Comparison of ENCODE assay signal across 9 cellular contexts in genomic region chr11:117950320-117950719, GRCh38. TPM values are rescaled to one million over a fixed set of nuclear protein-coding genes. Genes with fewer than 3 reads are reported as not detected.
A peak's percentile ranks its signal among the peaks of the same experiment; 100 is the strongest.
DNase-seq lines count a peak whose midpoint lies in the region; ATAC-seq and TF ChIP-seq lines count a peak whose summit lies in the region.
"Had no signal": no experiment of that assay in that cellular context is flagged by ENCODE, and none has a peak within 500 bp of the region (broad histone marks: within the 10 kb centered on the region; RNA-seq: fewer than 3 reads in every experiment).

No MANE protein-coding gene starts in this region.

- no peaks in the 10 kb centered on the region for H3K36me3 ChIP-seq in CD4-positive, alpha-beta memory T cell (ENCODE audit: insufficient read depth, low read length)
- H3K36me3 ChIP-seq in Loucy (ENCODE audit: insufficient read depth, low read length) (no peaks in the 10 kb centered on the region), suprapubic skin (no peaks in the 10 kb centered on the region)

- intact Hi-C loops in CD4-positive, alpha-beta memory T cell (cut with micrococcal nuclease), result loop anchor here (1.0 kb wide), 2 partner anchors 57 to 101 kb away; no protein-coding TSS in a partner anchor

- H3K4me2 ChIP-seq in Loucy (ENCODE audit: low read depth, low read length, poor library complexity, severe bottlenecking), result peak overlapping the region; percentile 83

- DNase-seq in CD4-positive, alpha-beta memory T cell, result peak; percentile 77 to 84 (median 81)
- peak; percentile 52 for DNase-seq in activated T-cell treated with anti-CD3 and anti-CD28 coated beads, Interleukin-2, amount 50 U/mL, for 4 hours
- DNase-seq in memory B cell (ENCODE audit: low spot score in 2 of 2) (peak in 1 of 2 donors; percentile 36), occipital lobe (lab: John Stamatoyannopoulos, UW) (no peak), SW 1271 (lab: John Stamatoyannopoulos, UW) (no peak), suprapubic skin (ENCODE audit: low spot score in 2 of 2) (no peak)

- H3K4me1 Mint-ChIP-seq in CD4-positive, alpha-beta memory T cell, result peaks cover 67 to 98% (median 84%) of the 10 kb centered on the region in 4 donors
- peaks cover 90% of the 10 kb centered on the region for H3K4me1 Mint-ChIP-seq in activated T-cell treated with anti-CD3 and anti-CD28 coated beads, Interleukin-2, amount 50 U/mL, for 4 hours (ENCODE audit: low read depth)
- peaks cover 33% of the 10 kb centered on the region for H3K4me1 Mint-ChIP-seq in memory B cell

- CTCF ChIA-PET in CD4-positive, alpha-beta memory T cell (lab: Charles Lee; ENCODE audit: partially characterized antibody), result interaction anchor here (0.9 to 14.0 kb wide), 20 partner anchors 11 to 525 kb away, joined by 3 to 402 read pairs (median 4); partner anchors contain the start of genes FXYD2 and IL10RA

- no peaks in the 10 kb centered on the region for H4K20me1 ChIP-seq in Loucy (ENCODE audit: insufficient read depth, low read length, poor library complexity, severe bottlenecking)

- H3K9ac ChIP-seq in Loucy (ENCODE audit: low read depth, low read length, poor library complexity, severe bottlenecking), result peak overlapping the region; percentile 65

- H3K36me3 Mint-ChIP-seq in CD4-positive, alpha-beta memory T cell, result no peaks in the 10 kb centered on the region
- H3K36me3 Mint-ChIP-seq in activated T-cell treated with anti-CD3 and anti-CD28 coated beads, Interleukin-2, amount 50 U/mL, for 4 hours (ENCODE audit: insufficient read depth), result no peaks in the 10 kb centered on the region
- no peaks in the 10 kb centered on the region for H3K36me3 Mint-ChIP-seq in memory B cell

- 8% methylated on average over 5 of the region's 5 CpGs for WGBS in suprapubic skin

- POLR2A ChIA-PET in CD4-positive, alpha-beta memory T cell (lab: Charles Lee; ENCODE audit: partially characterized antibody), result interaction anchor here (1.1 to 18.6 kb wide), 14 partner anchors 10 to 143 kb away, joined by 4 to 1750 read pairs (median 14); partner anchors contain the start of genes FXYD2 and IL10RA

- no peaks in the 10 kb centered on the region for H3K27me3 Mint-ChIP-seq in CD4-positive, alpha-beta memory T cell
- H3K27me3 Mint-ChIP-seq in activated T-cell treated with anti-CD3 and anti-CD28 coated beads, Interleukin-2, amount 50 U/mL, for 4 hours (ENCODE audit: low read depth), result no peaks in the 10 kb centered on the region
- no peaks in the 10 kb centered on the region for H3K27me3 Mint-ChIP-seq in memory B cell

- no peaks in the 10 kb centered on the region for H3K27me3 ChIP-seq in CD4-positive, alpha-beta memory T cell (ENCODE audit: insufficient read depth, low read length)
- no peaks in the 10 kb centered on the region for H3K27me3 ChIP-seq in Loucy (ENCODE audit: insufficient read depth, low read length, poor library complexity, severe bottlenecking)
- peaks cover 2% of the 10 kb centered on the region for H3K27me3 ChIP-seq in suprapubic skin

- no peaks in the 10 kb centered on the region for H3K79me2 ChIP-seq in Loucy (ENCODE audit: insufficient read depth, low read length)

- no peak for TF ChIP-seq EP300 in suprapubic skin (IDR thresholded peaks at IDR 0.05)

- ATAC-seq in activated T-cell treated with anti-CD3 and anti-CD28 coated beads, Interleukin-2, amount 50 U/mL, for 4 hours, result peak; percentile 24 to 31
- ATAC-seq in memory B cell (ENCODE audit: low read depth) (peak; percentile 59), HG02884 (IDR thresholded peaks at IDR 0.05; ENCODE audit: unreplicated experiment) (no peak)

- H2AFZ ChIP-seq in Loucy (ENCODE audit: low read length), result no peak overlapping the region

- H3K27ac Mint-ChIP-seq in CD4-positive, alpha-beta memory T cell, result peak overlapping the region; percentile 88 to 97 (median 97)
- peak overlapping the region; percentile 62 for H3K27ac Mint-ChIP-seq in memory B cell

- H3K4me1 ChIP-seq in CD4-positive, alpha-beta memory T cell (ENCODE audit: insufficient read depth, low read length), result peaks cover 94% of the 10 kb centered on the region
- H3K4me1 ChIP-seq in Loucy (ENCODE audit: insufficient read depth, low read length, poor library complexity, severe bottlenecking) (peaks cover 65% of the 10 kb centered on the region), suprapubic skin (peaks cover 7% of the 10 kb centered on the region)

- H3F3A ChIP-seq in Loucy (ENCODE audit: low read depth), result 0 out of 2 replicates have a peak, but pooled peaks cover 5% of the 10 kb centered on the region

- TF ChIP-seq CTCF in Loucy (conservative IDR thresholded peaks at IDR 0.05; ENCODE audit: low read length), result peak; percentile 71
- no peak for TF ChIP-seq CTCF in suprapubic skin (IDR thresholded peaks at IDR 0.05)

- TF ChIP-seq POLR2A in suprapubic skin (IDR thresholded peaks at IDR 0.05), result no peak

- H3K27ac ChIP-seq in CD4-positive, alpha-beta memory T cell (ENCODE audit: low read depth, low read length), result peak overlapping the region; percentile 48
- no peak overlapping the region for H3K27ac ChIP-seq in suprapubic skin

- no peaks in the 10 kb centered on the region for H3K9me3 ChIP-seq in CD4-positive, alpha-beta memory T cell (ENCODE audit: control insufficient read depth in 1 of 2, low read length in 2 of 2)
- H3K9me3 ChIP-seq in Loucy (ENCODE audit: insufficient read depth, low read depth, low read length) (no peaks in the 10 kb centered on the region), suprapubic skin (no peaks in the 10 kb centered on the region)

- no peaks in the 10 kb centered on the region for H3K9me3 Mint-ChIP-seq in CD4-positive, alpha-beta memory T cell
- H3K9me3 Mint-ChIP-seq in activated T-cell treated with anti-CD3 and anti-CD28 coated beads, Interleukin-2, amount 50 U/mL, for 4 hours, result no peaks in the 10 kb centered on the region
- H3K9me3 Mint-ChIP-seq in memory B cell, result no peaks in the 10 kb centered on the region

- H3K4me3 ChIP-seq in CD4-positive, alpha-beta memory T cell (ENCODE audit: low read length in 2 of 2), result peak overlapping the region; percentile 20 to 57
- H3K4me3 ChIP-seq in Loucy (ENCODE audit: low read length, poor library complexity, severe bottlenecking), result peak overlapping the region; percentile 63
- no peak overlapping the region for H3K4me3 ChIP-seq in suprapubic skin

- peak overlapping the region; percentile 77 to 89 (median 84) for H3K4me3 Mint-ChIP-seq in CD4-positive, alpha-beta memory T cell
- H3K4me3 Mint-ChIP-seq in activated T-cell treated with anti-CD3 and anti-CD28 coated beads, Interleukin-2, amount 50 U/mL, for 4 hours, result peak overlapping the region; percentile 46
- H3K4me3 Mint-ChIP-seq in memory B cell, result peak overlapping the region; percentile 68

- no peaks in the 10 kb centered on the region for H3K9me2 ChIP-seq in Loucy (replicated peaks; ENCODE audit: low read depth, low read length)

RNA-seq across cellular contexts. Expression of gene TMPRSS13, which starts 21.1 kb away (rescaled TPM):
- 1 to 10 TPM; 3.7 to 4.0 TPM for total RNA-seq in CD4-positive, alpha-beta memory T cell
- under 1 TPM; 0.45 to 0.94 TPM for polyA plus RNA-seq in CD4-positive, alpha-beta memory T cell
- under 1 TPM; 0.26 to 0.38 (median 0.38) TPM for total RNA-seq in activated T-cell treated with anti-CD3 and anti-CD28 coated beads, Interleukin-2, amount 50 U/mL, for 4 hours
- 0.47 TPM for total RNA-seq in occipital lobe
- 10 to 100 TPM; 24.7 to 92.0 (median 73.1) TPM for total RNA-seq in suprapubic skin
- total RNA-seq: NCI-H460 had no signal

RNA-seq across cellular contexts. Expression of gene IL10RA, which starts 35.9 kb away (rescaled TPM):
- 100 to 1,000 TPM; 398 to 406 TPM for total RNA-seq in CD4-positive, alpha-beta memory T cell
- 100 to 1,000 TPM; 362 to 468 TPM for polyA plus RNA-seq in CD4-positive, alpha-beta memory T cell
- 10 to 100 TPM; 30.5 to 39.3 (median 36.6) TPM for total RNA-seq in activated T-cell treated with anti-CD3 and anti-CD28 coated beads, Interleukin-2, amount 50 U/mL, for 4 hours
- total RNA-seq in occipital lobe, result 6.7 TPM
- total RNA-seq in suprapubic skin, result 1 to 10 TPM; 2.9 to 7.2 (median 4.4) TPM

Comparison
In these comparisons a context has a peak if more than half of its experiments do, and no peak if none do; other contexts are left out.
1. DNase-seq: peak in CD4-positive, alpha-beta memory T cell (5 of 5) and activated T-cell treated with anti-CD3 and anti-CD28 coated beads, Interleukin-2, amount 50 U/mL, for 4 hours (single experiment); none in occipital lobe (single experiment), SW 1271 (0 of 2) and suprapubic skin (0 of 2).
2. RNA of gene TMPRSS13, which starts 21.1 kb away (total RNA-seq): 24.7 to 92.0 TPM in suprapubic skin; 3.7 to 4.0 TPM in CD4-positive, alpha-beta memory T cell, 0.47 TPM in occipital lobe (single experiment) and 0.26 to 0.38 TPM in activated T-cell treated with anti-CD3 and anti-CD28 coated beads, Interleukin-2, amount 50 U/mL, for 4 hours; every median in the first group is over 4 times any median in the second.
3. RNA of gene IL10RA, which starts 35.9 kb away (total RNA-seq): 398 to 406 TPM in CD4-positive, alpha-beta memory T cell; 30.5 to 39.3 TPM in activated T-cell treated with anti-CD3 and anti-CD28 coated beads, Interleukin-2, amount 50 U/mL, for 4 hours, 6.7 TPM in occipital lobe (single experiment) and 2.9 to 7.2 TPM in suprapubic skin; every median in the first group is over 4 times any median in the second.
4. Peak in every context shown above with its lines, with median percentiles within 50 percentile points of each other: H3K4me3 Mint-ChIP-seq.